Comparison of ENCODE assay signal across 17 cellular contexts in genomic region chr4:6937748-6938147, GRCh38.
DNase-seq lines count a peak whose midpoint lies in the region; ATAC-seq and TF ChIP-seq lines count a peak whose summit lies in the region.
"Had no signal": no experiment of that assay in that cellular context is flagged by ENCODE, and none has a peak within 500 bp of the region (broad histone marks: within the 10 kb centered on the region; RNA-seq: fewer than 3 reads in every experiment).

No MANE protein-coding gene starts in this region.

- H3K36me3 ChIP-seq in neutrophil, result peaks cover 23% of the 10 kb centered on the region
- H3K36me3 ChIP-seq: breast epithelium had no signal

- H3K36me3 Mint-ChIP-seq in stimulated activated naive CD8-positive, alpha-beta T cell treated with anti-CD3 and anti-CD28 coated beads, Interleukin-15, Interleukin-2, amounts not matched to agents 100 ng/mL and 50 ng/mL, for 24 hours (ENCODE audit: low read depth), result peaks cover 25% of the 10 kb centered on the region
- H3K36me3 Mint-ChIP-seq in dendritic cell treated with granulocyte-macrophage colony-stimulating factor and Interleukin-4, amounts not matched to agents 40 ng/mL and 50 ng/mL, for 4 days (ENCODE audit: low read depth), result peaks cover 76% of the 10 kb centered on the region

- no peaks in the 10 kb centered on the region for H3K27me3 ChIP-seq in neutrophil
- H3K27me3 ChIP-seq: breast epithelium had no signal

- peak overlapping the region; percentile 37 to 49 for H3K4me3 ChIP-seq in neutrophil (ENCODE audit: low read depth in 1 of 2, low read length in 1 of 2)
- H3K4me3 ChIP-seq: breast epithelium, SK-N-MC had no signal

- DNase-seq in stimulated activated naive CD8-positive, alpha-beta T cell treated with anti-CD3 and anti-CD28 coated beads, Interleukin-15, Interleukin-2, amounts not matched to agents 100 U/mL and 50 U/mL, for 24 hours, result no peak
- DNase-seq in DMS53 (lab: John Stamatoyannopoulos, UW), result no peak
- DNase-seq in superior temporal gyrus (ENCODE audit: extremely low spot score), result no peak
- no peak for DNase-seq in caudate nucleus (lab: John Stamatoyannopoulos, UW)
- DNase-seq: activated naive CD4-positive, alpha-beta T cell treated with Interleukin-2 at 50 U/mL for 16 hours; DMS79; effector CD8-positive, alpha-beta T cell; HCEC 1CT; NCI-H1930; NCI-H524; PC-3 had no signal

- H3K4me1 Mint-ChIP-seq in stimulated activated naive CD8-positive, alpha-beta T cell treated with anti-CD3 and anti-CD28 coated beads, Interleukin-15, Interleukin-2, amounts not matched to agents 100 ng/mL and 50 ng/mL, for 24 hours (ENCODE audit: low read depth), result peaks cover 77% of the 10 kb centered on the region
- H3K4me1 Mint-ChIP-seq in dendritic cell treated with granulocyte-macrophage colony-stimulating factor and Interleukin-4, amounts not matched to agents 40 ng/mL and 50 ng/mL, for 4 days (ENCODE audit: low read depth), result peaks cover 93% of the 10 kb centered on the region

- no peaks in the 10 kb centered on the region for H3K9me3 Mint-ChIP-seq in stimulated activated naive CD8-positive, alpha-beta T cell treated with anti-CD3 and anti-CD28 coated beads, Interleukin-15, Interleukin-2, amounts not matched to agents 100 ng/mL and 50 ng/mL, for 24 hours
- H3K9me3 Mint-ChIP-seq in dendritic cell treated with granulocyte-macrophage colony-stimulating factor and Interleukin-4, amounts not matched to agents 40 ng/mL and 50 ng/mL, for 4 days, result no peaks in the 10 kb centered on the region

- H3K9me3 ChIP-seq in neutrophil, result no peaks in the 10 kb centered on the region
- H3K9me3 ChIP-seq: breast epithelium had no signal

- H3K27ac Mint-ChIP-seq in stimulated activated naive CD8-positive, alpha-beta T cell treated with anti-CD3 and anti-CD28 coated beads, Interleukin-15, Interleukin-2, amounts not matched to agents 100 ng/mL and 50 ng/mL, for 24 hours, result peak overlapping the region; percentile 47
- peak overlapping the region; percentile 94 for H3K27ac Mint-ChIP-seq in dendritic cell treated with granulocyte-macrophage colony-stimulating factor and Interleukin-4, amounts not matched to agents 40 ng/mL and 50 ng/mL, for 4 days

- H3K27me3 Mint-ChIP-seq in stimulated activated naive CD8-positive, alpha-beta T cell treated with anti-CD3 and anti-CD28 coated beads, Interleukin-15, Interleukin-2, amounts not matched to agents 100 ng/mL and 50 ng/mL, for 24 hours, result no peaks in the 10 kb centered on the region
- no peaks in the 10 kb centered on the region for H3K27me3 Mint-ChIP-seq in dendritic cell treated with granulocyte-macrophage colony-stimulating factor and Interleukin-4, amounts not matched to agents 40 ng/mL and 50 ng/mL, for 4 days

- peaks cover 64 to 66% of the 10 kb centered on the region in 2 experiments for H3K4me1 ChIP-seq in neutrophil (ENCODE audit: control insufficient read depth in 1 of 2, insufficient read depth in 1 of 2, low read depth in 1 of 2, low read length in 1 of 2)

- intact Hi-C loops in dendritic cell treated with granulocyte-macrophage colony-stimulating factor and Interleukin-4, amounts not matched to agents 40 ng/mL and 50 ng/mL, for 4 days (cut with micrococcal nuclease), result no loop called here

- TF ChIP-seq CTCF in neutrophil (IDR thresholded peaks at IDR 0.05), result no peak

- ATAC-seq in stimulated activated naive CD8-positive, alpha-beta T cell treated with anti-CD3 and anti-CD28 coated beads, Interleukin-15, Interleukin-2, amounts not matched to agents 100 U/mL and 50 U/mL, for 24 hours, result no peak
- no peak for ATAC-seq in GM19452 (IDR thresholded peaks at IDR 0.05; ENCODE audit: unreplicated experiment)
- ATAC-seq: PC-3 had no signal

- H3K27ac ChIP-seq in neutrophil, result peak overlapping the region; percentile 98
- no peak overlapping the region for H3K27ac ChIP-seq in caudate nucleus (ENCODE audit: low read depth, low read length)
- H3K27ac ChIP-seq: SK-N-MC had no signal

- no peak overlapping the region for H3K4me3 Mint-ChIP-seq in stimulated activated naive CD8-positive, alpha-beta T cell treated with anti-CD3 and anti-CD28 coated beads, Interleukin-15, Interleukin-2, amounts not matched to agents 100 ng/mL and 50 ng/mL, for 24 hours
- peak overlapping the region; percentile 35 for H3K4me3 Mint-ChIP-seq in dendritic cell treated with granulocyte-macrophage colony-stimulating factor and Interleukin-4, amounts not matched to agents 40 ng/mL and 50 ng/mL, for 4 days
